ENCODE assay signal across 1 cellular context in the genomic region with DNA sequence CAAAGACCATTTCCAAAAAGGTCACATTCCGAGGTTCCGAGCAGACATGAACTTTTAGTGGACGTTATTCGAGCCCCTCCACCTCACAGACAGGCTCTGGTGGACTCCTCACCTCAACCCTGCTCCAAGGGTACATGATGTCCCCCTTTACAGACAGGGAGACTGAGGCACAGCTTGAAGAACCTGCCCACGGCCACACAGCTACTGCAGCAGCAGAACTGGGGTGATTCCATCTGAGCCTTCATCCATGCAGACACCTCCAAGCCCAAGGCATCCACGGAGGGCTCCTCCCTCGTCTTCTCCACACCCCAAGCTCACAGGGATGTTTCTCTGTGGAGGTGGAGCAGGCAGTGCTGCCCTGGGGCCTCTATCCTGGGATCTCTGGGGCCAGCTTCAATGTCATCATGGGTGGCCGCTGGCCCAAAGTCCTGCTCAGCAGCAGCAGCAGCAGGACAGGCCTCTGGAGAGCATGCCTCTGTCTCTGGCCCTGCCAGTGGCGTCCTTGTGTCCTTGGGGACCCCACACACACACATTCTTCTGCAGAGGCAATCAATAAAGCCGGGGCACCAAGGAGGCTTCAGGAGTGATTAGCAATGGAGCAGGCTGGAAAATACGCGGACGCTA.
TF ChIP-seq lines count a peak whose summit lies in the region.

No MANE protein-coding gene starts in this region.

TF ChIP-seq in HepG2, 621 proteins besides CTCF, POLR2A, EP300 and RAD21:
- TF ChIP-seq KDM2A (CRISPR knock-in tag; IDR thresholded peaks at IDR 0.05; ENCODE audit: borderline replicate concordance, low read depth) (peak; percentile 15; the same call in 1 of the 2 replicates), MTA1 (CRISPR knock-in tag; IDR thresholded peaks at IDR 0.05; ENCODE audit: borderline replicate concordance) (0 out of 2 replicates have a peak, but pooled peaks have one; percentile 29), FOXA3 (CRISPR knock-in tag; IDR thresholded peaks at IDR 0.05) (0 out of 2 replicates have a peak, but pooled peaks have one; percentile 22), ZNF121 (CRISPR knock-in tag; IDR thresholded peaks at IDR 0.05) (no peak), GATAD2A (CRISPR knock-in tag; IDR thresholded peaks at IDR 0.05) (0 out of 2 replicates have a peak, but pooled peaks have one; percentile 35), ZNF607 (CRISPR knock-in tag; IDR thresholded peaks at IDR 0.05; ENCODE audit: borderline replicate concordance) (0 out of 2 replicates have a peak, but pooled peaks have one; percentile 29), ZNF724P (CRISPR knock-in tag; IDR thresholded peaks at IDR 0.05; ENCODE audit: borderline replicate concordance) (no peak), ZNF629 (CRISPR knock-in tag; conservative IDR thresholded peaks at IDR 0.05) (0 out of 2 replicates have a peak, but pooled peaks have one; percentile 17), HDAC1 (CRISPR knock-in tag; IDR thresholded peaks at IDR 0.05) (no peak), ZBTB7B (CRISPR knock-in tag; IDR thresholded peaks at IDR 0.05) (0 out of 2 replicates have a peak, but pooled peaks have one; percentile 33), HNF4A (CRISPR knock-in tag; IDR thresholded peaks at IDR 0.05) (peak; percentile 67), ZNF737 (CRISPR knock-in tag; IDR thresholded peaks at IDR 0.05; ENCODE audit: borderline replicate concordance) (no peak), HOXA9 (CRISPR knock-in tag; IDR thresholded peaks at IDR 0.05; ENCODE audit: borderline replicate concordance) (no peak), SALL1 (CRISPR knock-in tag; IDR thresholded peaks at IDR 0.05) (peak; percentile 33; the same call in 1 of the 2 replicates), NRL (CRISPR knock-in tag; IDR thresholded peaks at IDR 0.05; ENCODE audit: borderline replicate concordance) (0 out of 2 replicates have a peak, but pooled peaks have one; percentile 34), ZFY (CRISPR knock-in tag; IDR thresholded peaks at IDR 0.05) (0 out of 2 replicates have a peak, but pooled peaks have one; percentile 16), ZNF891 (CRISPR knock-in tag; IDR thresholded peaks at IDR 0.05) (0 out of 2 replicates have a peak, but pooled peaks have one; percentile 58), ZNF772 (CRISPR knock-in tag; IDR thresholded peaks at IDR 0.05) (peak; percentile 12; the same call in 1 of the 2 replicates), ZNF572 (CRISPR knock-in tag; IDR thresholded peaks at IDR 0.05) (0 out of 2 replicates have a peak, but pooled peaks have one; percentile 3), ZNF605 (CRISPR knock-in tag; IDR thresholded peaks at IDR 0.05) (peak; percentile 75), KAT8 (CRISPR knock-in tag; IDR thresholded peaks at IDR 0.05) (no peak), ONECUT2 (CRISPR knock-in tag; IDR thresholded peaks at IDR 0.05) (peak; percentile 82), ZNF430 (CRISPR knock-in tag; IDR thresholded peaks at IDR 0.05) (0 out of 2 replicates have a peak, but pooled peaks have one; percentile 27), SAP130 (CRISPR knock-in tag; IDR thresholded peaks at IDR 0.05; ENCODE audit: low read depth) (peak; percentile 38; the same call in 1 of the 2 replicates), ZNF383 (CRISPR knock-in tag; IDR thresholded peaks at IDR 0.05; ENCODE audit: borderline replicate concordance) (no peak), ELF3 (CRISPR knock-in tag; IDR thresholded peaks at IDR 0.05) (no peak), TEAD3 (CRISPR knock-in tag; optimal IDR thresholded peaks at IDR 0.05; ENCODE audit: borderline replicate concordance) (peak; percentile 26)
- TF ChIP-seq, protein P1, sequence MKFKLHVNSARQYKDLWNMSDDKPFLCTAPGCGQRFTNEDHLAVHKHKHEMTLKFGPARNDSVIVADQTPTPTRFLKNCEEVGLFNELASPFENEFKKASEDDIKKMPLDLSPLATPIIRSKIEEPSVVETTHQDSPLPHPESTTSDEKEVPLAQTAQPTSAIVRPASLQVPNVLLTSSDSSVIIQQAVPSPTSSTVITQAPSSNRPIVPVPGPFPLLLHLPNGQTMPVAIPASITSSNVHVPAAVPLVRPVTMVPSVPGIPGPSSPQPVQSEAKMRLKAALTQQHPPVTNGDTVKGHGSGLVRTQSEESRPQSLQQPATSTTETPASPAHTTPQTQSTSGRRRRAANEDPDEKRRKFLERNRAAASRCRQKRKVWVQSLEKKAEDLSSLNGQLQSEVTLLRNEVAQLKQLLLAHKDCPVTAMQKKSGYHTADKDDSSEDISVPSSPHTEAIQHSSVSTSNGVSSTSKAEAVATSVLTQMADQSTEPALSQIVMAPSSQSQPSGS (CRISPR knock-in tag; IDR thresholded peaks at IDR 0.05), result 0 out of 2 replicates have a peak, but pooled peaks have one; percentile 33
- TF ChIP-seq, protein P2, sequence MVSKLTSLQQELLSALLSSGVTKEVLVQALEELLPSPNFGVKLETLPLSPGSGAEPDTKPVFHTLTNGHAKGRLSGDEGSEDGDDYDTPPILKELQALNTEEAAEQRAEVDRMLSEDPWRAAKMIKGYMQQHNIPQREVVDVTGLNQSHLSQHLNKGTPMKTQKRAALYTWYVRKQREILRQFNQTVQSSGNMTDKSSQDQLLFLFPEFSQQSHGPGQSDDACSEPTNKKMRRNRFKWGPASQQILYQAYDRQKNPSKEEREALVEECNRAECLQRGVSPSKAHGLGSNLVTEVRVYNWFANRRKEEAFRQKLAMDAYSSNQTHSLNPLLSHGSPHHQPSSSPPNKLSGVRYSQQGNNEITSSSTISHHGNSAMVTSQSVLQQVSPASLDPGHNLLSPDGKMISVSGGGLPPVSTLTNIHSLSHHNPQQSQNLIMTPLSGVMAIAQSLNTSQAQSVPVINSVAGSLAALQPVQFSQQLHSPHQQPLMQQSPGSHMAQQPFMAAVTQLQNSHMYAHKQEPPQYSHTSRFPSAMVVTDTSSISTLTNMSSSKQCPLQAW (CRISPR knock-in tag; IDR thresholded peaks at IDR 0.05), result 0 out of 2 replicates have a peak, but pooled peaks have one; percentile 9
- TF ChIP-seq, protein P3, sequence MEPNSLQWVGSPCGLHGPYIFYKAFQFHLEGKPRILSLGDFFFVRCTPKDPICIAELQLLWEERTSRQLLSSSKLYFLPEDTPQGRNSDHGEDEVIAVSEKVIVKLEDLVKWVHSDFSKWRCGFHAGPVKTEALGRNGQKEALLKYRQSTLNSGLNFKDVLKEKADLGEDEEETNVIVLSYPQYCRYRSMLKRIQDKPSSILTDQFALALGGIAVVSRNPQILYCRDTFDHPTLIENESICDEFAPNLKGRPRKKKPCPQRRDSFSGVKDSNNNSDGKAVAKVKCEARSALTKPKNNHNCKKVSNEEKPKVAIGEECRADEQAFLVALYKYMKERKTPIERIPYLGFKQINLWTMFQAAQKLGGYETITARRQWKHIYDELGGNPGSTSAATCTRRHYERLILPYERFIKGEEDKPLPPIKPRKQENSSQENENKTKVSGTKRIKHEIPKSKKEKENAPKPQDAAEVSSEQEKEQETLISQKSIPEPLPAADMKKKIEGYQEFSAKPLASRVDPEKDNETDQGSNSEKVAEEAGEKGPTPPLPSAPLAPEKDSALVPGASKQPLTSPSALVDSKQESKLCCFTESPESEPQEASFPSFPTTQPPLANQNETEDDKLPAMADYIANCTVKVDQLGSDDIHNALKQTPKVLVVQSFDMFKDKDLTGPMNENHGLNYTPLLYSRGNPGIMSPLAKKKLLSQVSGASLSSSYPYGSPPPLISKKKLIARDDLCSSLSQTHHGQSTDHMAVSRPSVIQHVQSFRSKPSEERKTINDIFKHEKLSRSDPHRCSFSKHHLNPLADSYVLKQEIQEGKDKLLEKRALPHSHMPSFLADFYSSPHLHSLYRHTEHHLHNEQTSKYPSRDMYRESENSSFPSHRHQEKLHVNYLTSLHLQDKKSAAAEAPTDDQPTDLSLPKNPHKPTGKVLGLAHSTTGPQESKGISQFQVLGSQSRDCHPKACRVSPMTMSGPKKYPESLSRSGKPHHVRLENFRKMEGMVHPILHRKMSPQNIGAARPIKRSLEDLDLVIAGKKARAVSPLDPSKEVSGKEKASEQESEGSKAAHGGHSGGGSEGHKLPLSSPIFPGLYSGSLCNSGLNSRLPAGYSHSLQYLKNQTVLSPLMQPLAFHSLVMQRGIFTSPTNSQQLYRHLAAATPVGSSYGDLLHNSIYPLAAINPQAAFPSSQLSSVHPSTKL (CRISPR knock-in tag; IDR thresholded peaks at IDR 0.05), result peak; percentile 39; the same call in 1 of the 2 replicates
- TF ChIP-seq, protein P4, sequence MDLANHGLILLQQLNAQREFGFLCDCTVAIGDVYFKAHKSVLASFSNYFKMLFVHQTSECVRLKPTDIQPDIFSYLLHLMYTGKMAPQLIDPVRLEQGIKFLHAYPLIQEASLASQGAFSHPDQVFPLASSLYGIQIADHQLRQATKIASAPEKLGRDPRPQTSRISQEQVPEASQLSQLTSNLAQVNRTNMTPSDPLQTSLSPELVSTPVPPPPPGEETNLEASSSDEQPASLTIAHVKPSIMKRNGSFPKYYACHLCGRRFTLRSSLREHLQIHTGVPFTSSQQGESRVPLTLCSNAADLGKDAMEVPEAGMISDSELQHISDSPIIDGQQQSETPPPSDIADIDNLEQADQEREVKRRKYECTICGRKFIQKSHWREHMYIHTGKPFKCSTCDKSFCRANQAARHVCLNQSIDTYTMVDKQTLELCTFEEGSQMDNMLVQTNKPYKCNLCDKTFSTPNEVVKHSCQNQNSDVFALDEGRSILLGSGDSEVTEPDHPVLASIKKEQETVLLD (CRISPR knock-in tag; IDR thresholded peaks at IDR 0.05; ENCODE audit: low read depth), result no peak
- TF ChIP-seq, protein P5, sequence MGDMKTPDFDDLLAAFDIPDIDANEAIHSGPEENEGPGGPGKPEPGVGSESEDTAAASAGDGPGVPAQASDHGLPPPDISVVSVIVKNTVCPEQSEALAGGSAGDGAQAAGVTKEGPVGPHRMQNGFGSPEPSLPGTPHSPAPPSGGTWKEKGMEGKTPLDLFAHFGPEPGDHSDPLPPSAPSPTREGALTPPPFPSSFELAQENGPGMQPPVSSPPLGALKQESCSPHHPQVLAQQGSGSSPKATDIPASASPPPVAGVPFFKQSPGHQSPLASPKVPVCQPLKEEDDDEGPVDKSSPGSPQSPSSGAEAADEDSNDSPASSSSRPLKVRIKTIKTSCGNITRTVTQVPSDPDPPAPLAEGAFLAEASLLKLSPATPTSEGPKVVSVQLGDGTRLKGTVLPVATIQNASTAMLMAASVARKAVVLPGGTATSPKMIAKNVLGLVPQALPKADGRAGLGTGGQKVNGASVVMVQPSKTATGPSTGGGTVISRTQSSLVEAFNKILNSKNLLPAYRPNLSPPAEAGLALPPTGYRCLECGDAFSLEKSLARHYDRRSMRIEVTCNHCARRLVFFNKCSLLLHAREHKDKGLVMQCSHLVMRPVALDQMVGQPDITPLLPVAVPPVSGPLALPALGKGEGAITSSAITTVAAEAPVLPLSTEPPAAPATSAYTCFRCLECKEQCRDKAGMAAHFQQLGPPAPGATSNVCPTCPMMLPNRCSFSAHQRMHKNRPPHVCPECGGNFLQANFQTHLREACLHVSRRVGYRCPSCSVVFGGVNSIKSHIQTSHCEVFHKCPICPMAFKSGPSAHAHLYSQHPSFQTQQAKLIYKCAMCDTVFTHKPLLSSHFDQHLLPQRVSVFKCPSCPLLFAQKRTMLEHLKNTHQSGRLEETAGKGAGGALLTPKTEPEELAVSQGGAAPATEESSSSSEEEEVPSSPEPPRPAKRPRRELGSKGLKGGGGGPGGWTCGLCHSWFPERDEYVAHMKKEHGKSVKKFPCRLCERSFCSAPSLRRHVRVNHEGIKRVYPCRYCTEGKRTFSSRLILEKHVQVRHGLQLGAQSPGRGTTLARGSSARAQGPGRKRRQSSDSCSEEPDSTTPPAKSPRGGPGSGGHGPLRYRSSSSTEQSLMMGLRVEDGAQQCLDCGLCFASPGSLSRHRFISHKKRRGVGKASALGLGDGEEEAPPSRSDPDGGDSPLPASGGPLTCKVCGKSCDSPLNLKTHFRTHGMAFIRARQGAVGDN (CRISPR knock-in tag; IDR thresholded peaks at IDR 0.05), result peak; percentile 66
- TF ChIP-seq, protein P6, sequence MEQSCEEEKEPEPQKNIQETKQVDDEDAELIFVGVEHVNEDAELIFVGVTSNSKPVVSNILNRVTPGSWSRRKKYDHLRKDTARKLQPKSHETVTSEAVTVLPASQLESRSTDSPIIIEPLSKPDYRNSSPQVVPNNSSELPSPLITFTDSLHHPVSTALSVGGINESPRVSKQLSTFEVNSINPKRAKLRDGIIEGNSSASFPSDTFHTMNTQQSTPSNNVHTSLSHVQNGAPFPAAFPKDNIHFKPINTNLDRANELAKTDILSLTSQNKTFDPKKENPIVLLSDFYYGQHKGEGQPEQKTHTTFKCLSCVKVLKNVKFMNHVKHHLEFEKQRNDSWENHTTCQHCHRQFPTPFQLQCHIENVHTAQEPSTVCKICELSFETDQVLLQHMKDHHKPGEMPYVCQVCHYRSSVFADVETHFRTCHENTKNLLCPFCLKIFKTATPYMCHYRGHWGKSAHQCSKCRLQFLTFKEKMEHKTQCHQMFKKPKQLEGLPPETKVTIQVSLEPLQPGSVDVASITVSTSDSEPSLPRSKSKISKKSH (CRISPR knock-in tag; IDR thresholded peaks at IDR 0.05; ENCODE audit: borderline replicate concordance), result 0 out of 2 replicates have a peak, but pooled peaks have one; percentile 49
